In genomic region chr7:153590136-153590535, GRCh38 we compare ENCODE assay signal across 21 cellular contexts.
DNase-seq lines count a peak whose midpoint lies in the region; ATAC-seq, FAIRE-seq and TF ChIP-seq lines count a peak whose summit lies in the region.
"Had no signal": no experiment of that assay in that cellular context is flagged by ENCODE, and none has a peak within 500 bp of the region (broad histone marks: within the 10 kb centered on the region; RNA-seq: fewer than 3 reads in every experiment).

No MANE protein-coding gene starts in this region.

- 33% methylated on average over 16 of the region's 16 CpGs for WGBS in HepG2 (ENCODE audit: low lambda C conversion rate)
- WGBS in right lobe of liver (ENCODE audit: insufficient coverage, low coverage, low lambda C conversion rate, missing lambda C conversion rate), result 53% methylated on average over 12 of the region's 16 CpGs
- no CpG with 5 or more reads among the region's 16 CpGs for WGBS in mesendoderm (ENCODE audit: extremely low coverage, insufficient coverage, low lambda C conversion rate)

- FAIRE-seq in HepG2 (lab: Jason Lieb, UNC), result no peak
- FAIRE-seq: A549, G401.6, GM12892, H1 had no signal

- H3K36me3 ChIP-seq in HepG2 (replicated peaks in 1 of 2; ENCODE audit: control insufficient read depth in 1 of 2, insufficient read depth in 2 of 2, low read length in 2 of 2) (no peaks in the 10 kb centered on the region), right lobe of liver (no peaks in the 10 kb centered on the region), mesendoderm (ENCODE audit: control insufficient read depth, insufficient read depth, low read length) (no peaks in the 10 kb centered on the region), Karpas-422 (ENCODE audit: insufficient read depth, low read length) (no peaks in the 10 kb centered on the region)

- H2AK5ac ChIP-seq in mesendoderm (ENCODE audit: low read length), result no peak overlapping the region

- H2BK120ac ChIP-seq in mesendoderm (ENCODE audit: low read depth, low read length), result no peak overlapping the region

- H3K4me2 ChIP-seq in HepG2 (ENCODE audit: low read depth, low read length), result no peak overlapping the region
- H3K4me2 ChIP-seq in mesendoderm (ENCODE audit: low read length), result no peak overlapping the region
- H3K4me2 ChIP-seq in Karpas-422 (ENCODE audit: low read depth, low read length, poor library complexity, severe bottlenecking), result no peak overlapping the region
- H3K4me2 ChIP-seq: A549 had no signal

- no peak overlapping the region for H3K4ac ChIP-seq in mesendoderm (ENCODE audit: low read depth, low read length)

- POLR2A ChIA-PET in HepG2 (lab: Yijun Ruan, JAX), result no interaction called here

- no peaks in the 10 kb centered on the region for H3K9me2 ChIP-seq in Karpas-422 (replicated peaks; ENCODE audit: insufficient read depth, low read length)

- TF ChIP-seq CTCF in HepG2 (CRISPR knock-in tag; IDR thresholded peaks at IDR 0.05) (no peak), right lobe of liver (IDR thresholded peaks at IDR 0.05) (no peak)

- TF ChIP-seq RAD21 in HepG2 (CRISPR knock-in tag; IDR thresholded peaks at IDR 0.05), result no peak

- no peak overlapping the region for H3K56ac ChIP-seq in mesendoderm (ENCODE audit: low read length)

- H3K9me3 ChIP-seq in HepG2 (ENCODE audit: low read length) (peaks cover 27% of the 10 kb centered on the region; the same call in 1 of the 2 replicates), right lobe of liver (no peaks in the 10 kb centered on the region), Karpas-422 (ENCODE audit: low read length) (no peaks in the 10 kb centered on the region)
- H3K9me3 ChIP-seq: A549 had no signal

- H3K79me2 ChIP-seq in HepG2 (ENCODE audit: insufficient read depth, low read length) (no peaks in the 10 kb centered on the region), mesendoderm (ENCODE audit: control insufficient read depth, insufficient read depth, low read length) (no peaks in the 10 kb centered on the region), Karpas-422 (ENCODE audit: low read length) (no peaks in the 10 kb centered on the region)

- in situ Hi-C loops in HepG2 (cut with HindIII; ENCODE audit: extremely low pct_ligation_motif_present, low pct_unique_long_range_greater_than_20kb), result no loop called here

- H3K23ac ChIP-seq in mesendoderm (ENCODE audit: low read length), result no peak overlapping the region

- no peak overlapping the region for H4K5ac ChIP-seq in mesendoderm (ENCODE audit: low read length)

- H3K79me1 ChIP-seq in mesendoderm (ENCODE audit: low read length), result no peaks in the 10 kb centered on the region

- H3K4me3 ChIP-seq in HepG2 (replicated peaks in 1 of 3; ENCODE audit: insufficient read depth in 1 of 3, low read depth in 2 of 3, low read length in 3 of 3) (no peak overlapping the region), right lobe of liver (no peak overlapping the region), mesendoderm (ENCODE audit: low read length) (no peak overlapping the region), Karpas-422 (ENCODE audit: low read length) (no peak overlapping the region)
- H3K4me3 ChIP-seq: A549, GM23248 had no signal

- H2BK15ac ChIP-seq in mesendoderm (replicated peaks; ENCODE audit: low read depth), result no peak overlapping the region

- ATAC-seq in HepG2 (peak; percentile 62), right lobe of liver (no peak), GM19324 (IDR thresholded peaks at IDR 0.05; ENCODE audit: low FRiP score, unreplicated experiment) (no peak)
- ATAC-seq: A549, HCT116 had no signal

- H4K20me1 ChIP-seq in HepG2 (ENCODE audit: insufficient read depth, low read length) (no peaks in the 10 kb centered on the region), Karpas-422 (ENCODE audit: insufficient read depth, low read depth, low read length) (no peaks in the 10 kb centered on the region)

- H3K9ac ChIP-seq in HepG2 (ENCODE audit: insufficient read depth, low read depth, low read length), result no peak overlapping the region
- H3K9ac ChIP-seq in mesendoderm (ENCODE audit: low read length), result no peak overlapping the region
- H3K9ac ChIP-seq in Karpas-422 (ENCODE audit: low read length), result no peak overlapping the region
- H3K9ac ChIP-seq: GM23248 had no signal

- no peak overlapping the region for H2AFZ ChIP-seq in HepG2 (ENCODE audit: low read length)
- no peak overlapping the region for H2AFZ ChIP-seq in Karpas-422 (ENCODE audit: low read length)
- H2AFZ ChIP-seq: GM23248 had no signal

- TF ChIP-seq POLR2A in HepG2 (IDR thresholded peaks at IDR 0.05; ENCODE audit: insufficient read depth in 1 of 2, low read depth in 2 of 2, low read length in 2 of 2), result no peak
- TF ChIP-seq POLR2A in right lobe of liver (IDR thresholded peaks at IDR 0.05), result no peak

- H4K8ac ChIP-seq in mesendoderm (ENCODE audit: low read depth, low read length), result no peak overlapping the region

- no peaks in the 10 kb centered on the region for H3K27me3 ChIP-seq in HepG2 (ENCODE audit: control insufficient read depth in 1 of 2, insufficient read depth in 2 of 2, low read length in 2 of 2)
- no peaks in the 10 kb centered on the region for H3K27me3 ChIP-seq in right lobe of liver
- H3K27me3 ChIP-seq in mesendoderm (ENCODE audit: insufficient read depth, low read length, poor library complexity), result no peaks in the 10 kb centered on the region
- no peaks in the 10 kb centered on the region for H3K27me3 ChIP-seq in Karpas-422 (ENCODE audit: low read length)

- H3K27ac ChIP-seq in HepG2 (ENCODE audit: extremely low read length, insufficient read depth, low read length) (no peak overlapping the region), right lobe of liver (no peak overlapping the region), mesendoderm (ENCODE audit: low read depth, low read length) (no peak overlapping the region), Karpas-422 (ENCODE audit: low read length) (no peak overlapping the region)
- H3K27ac ChIP-seq: A549, GM23248 had no signal

- DNase-seq in HepG2 (ENCODE audit: low spot score) (no peak), right lobe of liver (no peak), SW480 (ENCODE audit: low spot score) (peak; percentile 3), mesendoderm (peak; percentile 7), HCEC 1CT (no peak), Karpas-422 (no peak)
- DNase-seq: 8988T; C1 segment of cervical spinal cord; Calu3; CD4-positive, alpha-beta memory T cell; COR-L47; DMS53; DMS79 treated with DMSO at 0.1 percent for 48 hours; GM23248; H7 had no signal

- H3K4me1 ChIP-seq in HepG2 (ENCODE audit: insufficient read depth, low read length) (no peaks in the 10 kb centered on the region), right lobe of liver (no peaks in the 10 kb centered on the region), mesendoderm (ENCODE audit: control insufficient read depth, low read depth, low read length) (no peaks in the 10 kb centered on the region), Karpas-422 (ENCODE audit: low read length) (no peaks in the 10 kb centered on the region)
- H3K4me1 ChIP-seq: A549 had no signal

- intact Hi-C loops in HepG2 (cut with micrococcal nuclease; ENCODE audit: unreplicated experiment) (no loop called here), right lobe of liver (cut with DNase I) (no loop called here)

- H2BK5ac ChIP-seq in mesendoderm (ENCODE audit: low read length), result no peak overlapping the region

- BruUV-seq in HepG2 (replicated peaks; lab: Mats Ljungman, UMichigan), result no TSS peak

- H3K18ac ChIP-seq in mesendoderm (ENCODE audit: low read length), result no peak overlapping the region

- TF ChIP-seq EP300 in HepG2 (IDR thresholded peaks at IDR 0.05; ENCODE audit: low read depth in 2 of 2, low read length in 2 of 2) (no peak), HepG2 (CRISPR knock-in tag; IDR thresholded peaks at IDR 0.05; ENCODE audit: borderline replicate concordance) (no peak)

- CTCF ChIA-PET in HepG2 (lab: Yijun Ruan, JAX; ENCODE audit: low intra/inter-chr PET ratio, low total read pairs), result no interaction called here

TF ChIP-seq in HepG2, 621 proteins besides CTCF, POLR2A, EP300 and RAD21 (continues in another document):
- TF ChIP-seq PRPF4 (IDR thresholded peaks at IDR 0.05; ENCODE audit: low read depth, low read length, poor library complexity, severe bottlenecking), result no peak
- no peak for TF ChIP-seq SNAI1 (CRISPR knock-in tag; IDR thresholded peaks at IDR 0.05; ENCODE audit: borderline replicate concordance)
- no peak for TF ChIP-seq GABPA (IDR thresholded peaks at IDR 0.05; ENCODE audit: low read depth, low read length)
- TF ChIP-seq GABPA (CRISPR knock-in tag; IDR thresholded peaks at IDR 0.05; ENCODE audit: low read depth), result no peak
- no peak for TF ChIP-seq ZNF329 (CRISPR knock-in tag; IDR thresholded peaks at IDR 0.05; ENCODE audit: low read depth)
- TF ChIP-seq ZNF530 (CRISPR knock-in tag; IDR thresholded peaks at IDR 0.05; ENCODE audit: low read depth), result no peak
- no peak for TF ChIP-seq MED13 (CRISPR knock-in tag; IDR thresholded peaks at IDR 0.05)
- no peak for TF ChIP-seq PRDM10 (CRISPR knock-in tag; IDR thresholded peaks at IDR 0.05; ENCODE audit: low read depth)
- no peak for TF ChIP-seq ZNF496 (CRISPR knock-in tag; IDR thresholded peaks at IDR 0.05; ENCODE audit: insufficient replicate concordance)

Comparison
In these comparisons a context has a peak if more than half of its experiments do, and no peak if none do; other contexts are left out.
1. DNase-seq: peak in SW480 (single experiment) and mesendoderm (single experiment); none in HepG2 (single experiment), right lobe of liver (0 of 3), HCEC 1CT (single experiment) and Karpas-422 (single experiment).